In genomic region chr12:108511633-108512540, GRCh38 we compare ENCODE assay signal across 8 cellular contexts. TPM values are rescaled to one million over a fixed set of nuclear protein-coding genes. Genes with fewer than 3 reads are reported as not detected.
DNase-seq lines count a peak whose midpoint lies in the region; ATAC-seq and TF ChIP-seq lines count a peak whose summit lies in the region.

No MANE protein-coding gene starts in this region.

- no peak overlapping the region for H3K9ac ChIP-seq in liver (ENCODE audit: low read depth in 1 of 2, low read length in 2 of 2)

- no peaks in the 10 kb centered on the region for H3K36me3 ChIP-seq in liver (ENCODE audit: control insufficient read depth in 4 of 4, insufficient read depth in 3 of 4, low read depth in 1 of 4, low read length in 3 of 4)

- peak; percentile 86 for TF ChIP-seq CTCF in C4-2B (conservative IDR thresholded peaks at IDR 0.05)
- TF ChIP-seq CTCF in liver (IDR thresholded peaks at IDR 0.05; ENCODE audit: low read depth, low read length, missing input control), result peak; percentile 88

- peak; percentile 21 for ATAC-seq in GM21825 (IDR thresholded peaks at IDR 0.05; ENCODE audit: unreplicated experiment)
- ATAC-seq in GM21528 (IDR thresholded peaks at IDR 0.05; ENCODE audit: low FRiP score, unreplicated experiment), result no peak

- H3K27ac ChIP-seq in C4-2B (no peak overlapping the region), liver (ENCODE audit: low read depth in 1 of 2, low read length in 2 of 2) (no peak overlapping the region)

- 38% methylated on average over 15 of the region's 15 CpGs for WGBS in liver

- H3K4me1 ChIP-seq in liver (ENCODE audit: control insufficient read depth in 4 of 4, insufficient read depth in 4 of 4, low read length in 3 of 4), result peaks cover 7 to 19% (median 10%) of the 10 kb centered on the region in 4 donors

- H3K9me3 ChIP-seq in liver (ENCODE audit: control insufficient read depth in 4 of 4, low read length in 3 of 4), result peaks cover 0 to 3% (median 0%) of the 10 kb centered on the region in 4 donors

- TF ChIP-seq RAD21 in liver (IDR thresholded peaks at IDR 0.05), result peak; percentile 73 to 80

- peak; percentile 49 for DNase-seq in NCI-H2171 (lab: John Stamatoyannopoulos, UW)
- DNase-seq in activated CD4-positive, alpha-beta T cell treated with anti-CD3 and anti-CD28 coated beads for 1 hour, result peak; percentile 62
- DNase-seq in cerebellum (ENCODE audit: low spot score), result peak; percentile 82
- DNase-seq in stimulated activated CD4-positive, alpha-beta T cell treated with anti-CD3 and anti-CD28 coated beads, Interleukin-4, amount 100 ng/mL, for 48 hours (ENCODE audit: low read depth in 2 of 2), result peak; percentile 64 to 77

- no peaks in the 10 kb centered on the region for H3K27me3 ChIP-seq in liver (ENCODE audit: control insufficient read depth in 4 of 4, insufficient read depth in 4 of 4, low read length in 3 of 4)

- H3K4me3 ChIP-seq in liver (ENCODE audit: low read depth in 1 of 3, low read length in 3 of 3), result no peak overlapping the region

TF ChIP-seq in liver, 16 proteins besides CTCF, POLR2A, EP300 and RAD21:
- TF ChIP-seq EGR1 (IDR thresholded peaks at IDR 0.05; ENCODE audit: low read depth in 2 of 2) (no peak), GABPA (IDR thresholded peaks at IDR 0.05 in 1 of 2, conservative IDR thresholded peaks at IDR 0.05 in 1 of 2) (no peak), TAF1 (conservative IDR thresholded peaks at IDR 0.05) (no peak), FOXA1 (IDR thresholded peaks at IDR 0.05) (no peak), FOXA2 (IDR thresholded peaks at IDR 0.05) (no peak), RXRA (IDR thresholded peaks at IDR 0.05) (no peak), NR2F2 (IDR thresholded peaks at IDR 0.05) (no peak)
TF ChIP-seq in liver: peak in this region for 0.

RNA-seq across cellular contexts. Expression of gene FICD, which starts 3.2 kb away (rescaled TPM):
- total RNA-seq in cerebellum (3.4 TPM), liver (10 to 100 TPM in 1 of 2 donors, 1 to 10 TPM in 1; 3.6 to 20.9 TPM)
- 1 to 10 TPM; 4.1 to 9.0 TPM for polyA plus RNA-seq in liver

RNA-seq across cellular contexts. Expression of gene SART3, which starts 49.1 kb away (rescaled TPM):
- total RNA-seq in cerebellum (112 TPM), liver (10 to 100 TPM; 36.6 to 37.1 TPM)
- polyA plus RNA-seq in liver, result 10 to 100 TPM in 1 of 2 donors, 1 to 10 TPM in 1; 5.9 to 10.5 TPM

RNA-seq across cellular contexts. Expression of gene ISCU, which starts 50.5 kb away (rescaled TPM):
- 40.1 TPM for total RNA-seq in cerebellum
- 10 to 100 TPM; 42.3 to 75.6 TPM for total RNA-seq in liver
- polyA plus RNA-seq in liver, result 10 to 100 TPM; 52.0 to 85.9 TPM
